ENCODE assay signal across 16 cellular contexts in the genomic region with DNA sequence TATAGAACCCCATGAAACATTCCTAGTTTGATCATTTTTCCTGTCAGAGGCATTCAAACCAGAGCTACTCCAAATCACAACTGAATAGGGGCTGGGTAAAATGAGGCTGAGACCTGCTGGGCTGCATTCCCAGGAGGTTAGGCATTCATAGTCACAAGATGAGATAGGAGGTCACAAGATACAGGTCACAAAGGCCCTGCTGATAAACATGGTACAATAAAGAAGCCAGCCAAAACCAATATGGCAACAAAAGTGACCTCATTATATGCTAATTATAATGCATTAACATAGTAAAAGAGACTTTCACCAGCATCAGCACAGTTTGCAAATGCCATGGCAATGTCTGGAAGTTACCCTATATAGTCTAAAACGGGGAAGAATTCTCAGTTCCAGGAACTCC. TPM values are rescaled to one million over a fixed set of nuclear protein-coding genes. Genes with fewer than 3 reads are reported as not detected.
"Had no signal": no experiment of that assay in that cellular context is flagged by ENCODE, and none has a peak within 500 bp of the region (broad histone marks: within the 10 kb centered on the region; RNA-seq: fewer than 3 reads in every experiment).

No MANE protein-coding gene starts in this region.

- ATAC-seq: body of pancreas; effector memory CD8-positive, alpha-beta T cell; left lobe of liver; upper lobe of right lung had no signal

- H3K36me3 ChIP-seq: sigmoid colon, upper lobe of right lung had no signal

- H3K4me3 ChIP-seq: body of pancreas, sigmoid colon, upper lobe of right lung had no signal

- H3K4me3 Mint-ChIP-seq: activated naive CD4-positive, alpha-beta T cell treated with anti-CD3 and anti-CD28 coated beads, Interleukin-2, amount 50 U/mL, for 24 hours; dendritic cell treated with granulocyte-macrophage colony-stimulating factor and Interleukin-4, amounts not matched to agents 40 ng/mL and 50 ng/mL, for 4 days; effector memory CD8-positive, alpha-beta T cell; nephron had no signal

- DNase-seq: amniotic stem cell; body of pancreas; cerebellar nuclear complex; effector memory CD8-positive, alpha-beta T cell; erythroblast; hypothalamus; mammary epithelial cell; sigmoid colon; stimulated activated CD4-positive, alpha-beta T cell treated with anti-CD3 and anti-CD28 coated beads, Interleukin-12 subunit alpha, Interleukin-12 subunit beta, amount 100 ng/mL, for 4 hours; stimulated activated naive CD4-positive, alpha-beta T cell; T-helper 2 cell; upper lobe of right lung had no signal

- H3K9me3 ChIP-seq: body of pancreas, sigmoid colon, upper lobe of right lung had no signal

- H3K27me3 ChIP-seq: body of pancreas, sigmoid colon, upper lobe of right lung had no signal

- H3K27me3 Mint-ChIP-seq: activated naive CD4-positive, alpha-beta T cell treated with anti-CD3 and anti-CD28 coated beads, Interleukin-2, amount 50 U/mL, for 24 hours; dendritic cell treated with granulocyte-macrophage colony-stimulating factor and Interleukin-4, amounts not matched to agents 40 ng/mL and 50 ng/mL, for 4 days; effector memory CD8-positive, alpha-beta T cell had no signal

- H3K4me1 ChIP-seq: body of pancreas, sigmoid colon, upper lobe of right lung had no signal

- H3K27ac Mint-ChIP-seq: activated naive CD4-positive, alpha-beta T cell treated with anti-CD3 and anti-CD28 coated beads, Interleukin-2, amount 50 U/mL, for 24 hours; dendritic cell treated with granulocyte-macrophage colony-stimulating factor and Interleukin-4, amounts not matched to agents 40 ng/mL and 50 ng/mL, for 4 days; effector memory CD8-positive, alpha-beta T cell; nephron had no signal

- H3K9me3 Mint-ChIP-seq: activated naive CD4-positive, alpha-beta T cell treated with anti-CD3 and anti-CD28 coated beads, Interleukin-2, amount 50 U/mL, for 24 hours had no signal

- H3K27ac ChIP-seq: body of pancreas, sigmoid colon, upper lobe of right lung had no signal

- H3K36me3 Mint-ChIP-seq: activated naive CD4-positive, alpha-beta T cell treated with anti-CD3 and anti-CD28 coated beads, Interleukin-2, amount 50 U/mL, for 24 hours had no signal

- H3K4me1 Mint-ChIP-seq: activated naive CD4-positive, alpha-beta T cell treated with anti-CD3 and anti-CD28 coated beads, Interleukin-2, amount 50 U/mL, for 24 hours; nephron had no signal

RNA-seq across cellular contexts. Expression of a gene that starts 37.4 kb away (rescaled TPM):
- total RNA-seq: left lobe of liver, upper lobe of right lung had no signal
